9 cellular contexts compared by ENCODE assay signal in the genomic region with DNA sequence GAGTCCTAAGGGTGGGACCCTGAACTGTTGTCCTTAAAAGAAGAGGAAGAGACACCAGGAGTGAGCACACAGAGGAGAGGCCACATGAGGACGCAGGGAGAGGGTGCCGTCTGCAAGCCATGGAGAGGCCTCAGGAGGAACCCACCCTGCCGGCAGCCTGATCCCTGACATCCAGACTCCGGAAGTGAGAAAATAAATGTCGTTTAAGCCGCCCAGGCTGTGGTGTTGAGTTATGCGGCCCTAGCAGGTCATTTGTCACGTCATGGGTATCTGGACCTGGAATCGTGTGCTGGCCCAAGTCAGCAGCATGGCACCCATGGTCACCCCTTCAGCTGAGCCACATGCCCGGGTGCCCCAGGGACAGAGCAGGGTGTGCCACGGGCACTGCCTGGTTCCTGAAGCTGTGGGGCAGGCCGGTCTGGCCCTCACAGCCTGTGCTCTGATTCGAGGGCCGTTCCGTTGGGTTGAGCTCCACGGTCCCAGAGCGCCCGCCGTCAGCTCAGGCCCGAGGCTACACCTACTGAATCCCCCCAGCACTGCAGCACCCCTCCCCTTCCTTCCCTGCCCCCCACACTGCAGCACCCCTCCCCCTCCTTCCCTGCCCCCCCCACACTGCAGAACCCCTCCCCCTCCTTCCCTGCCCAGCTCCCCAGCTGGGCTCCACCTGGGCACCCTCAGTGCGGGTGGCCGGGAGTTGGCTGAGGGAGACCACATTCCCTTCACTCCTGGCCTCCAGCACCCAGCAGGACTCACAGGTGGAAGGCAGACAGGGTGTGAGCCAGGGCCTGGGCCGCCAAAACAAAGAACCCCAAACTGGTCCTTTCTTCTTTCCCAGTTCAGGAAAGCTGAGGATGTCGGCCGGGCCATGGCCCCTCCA. TPM values are rescaled to one million over a fixed set of nuclear protein-coding genes. Genes with fewer than 3 reads are reported as not detected.
DNase-seq lines count a peak whose midpoint lies in the region; ATAC-seq and TF ChIP-seq lines count a peak whose summit lies in the region.
"Had no signal": no experiment of that assay in that cellular context is flagged by ENCODE, and none has a peak within 500 bp of the region (broad histone marks: within the 10 kb centered on the region; RNA-seq: fewer than 3 reads in every experiment).

No MANE protein-coding gene starts in this region.

- H3K27me3 ChIP-seq in BE2C (no peaks in the 10 kb centered on the region), mucosa of rectum (ENCODE audit: control insufficient read depth in 2 of 2, insufficient read depth in 2 of 2, low read length in 2 of 2) (no peaks in the 10 kb centered on the region), psoas muscle (ENCODE audit: insufficient read depth in 3 of 3, low read length in 2 of 3) (no peaks in the 10 kb centered on the region)

- no peak overlapping the region for H3K4me3 Mint-ChIP-seq in activated T-helper 1 cell treated with anti-CD3 and anti-CD28 coated beads, Interleukin-12 subunit alpha, Interleukin-12 subunit beta, Interleukin-2, Interleukin-4 antibody, amounts not matched to agents 30 ng/mL and 10 ng/mL and 1 ng/mL, durations not matched to agents 14 hours and 24 hours and 36 hours

- H3K9me3 ChIP-seq in BE2C: no peaks in the 10 kb centered on the region
- no peaks in the 10 kb centered on the region for H3K9me3 ChIP-seq in mucosa of rectum (ENCODE audit: control insufficient read depth in 2 of 2, low read length in 2 of 2)
- no peaks in the 10 kb centered on the region for H3K9me3 ChIP-seq in psoas muscle

- H3K4me1 ChIP-seq in BE2C (peaks cover 13% of the 10 kb centered on the region), mucosa of rectum (ENCODE audit: control insufficient read depth in 2 of 2, insufficient read depth in 2 of 2, low read length in 2 of 2) (peaks cover 35 to 37% of the 10 kb centered on the region in 2 donors), psoas muscle (peaks cover 21% of the 10 kb centered on the region)

- H3K36me3 ChIP-seq in BE2C (no peaks in the 10 kb centered on the region), mucosa of rectum (ENCODE audit: control insufficient read depth in 2 of 2, insufficient read depth in 2 of 2, low read length in 2 of 2) (no peaks in the 10 kb centered on the region), psoas muscle (ENCODE audit: insufficient read depth in 1 of 2, low read depth in 1 of 2) (no peaks in the 10 kb centered on the region)

- DNase-seq in BE2C: peak; percentile 22
- peak; percentile 11 for DNase-seq in H4 (ENCODE audit: low spot score)
- no peak for DNase-seq in activated T-helper 1 cell treated with anti-CD3 and anti-CD28 coated beads, Interleukin-12 subunit alpha, Interleukin-12 subunit beta, Interleukin-2, Interleukin-4 antibody, amounts not matched to agents 30 ng/mL and 10 ng/mL and 1 ng/mL, durations not matched to agents 14 hours and 24 hours and 36 hours (ENCODE audit: low spot score)
- no peak for DNase-seq in psoas muscle
- no peak for DNase-seq in NCI-H345 (lab: John Stamatoyannopoulos, UW)
- DNase-seq in AML-193 (lab: John Stamatoyannopoulos, UW): no peak
- DNase-seq: activated CD4-positive, CD25-positive, alpha-beta regulatory T cell had no signal

- peaks cover 2% of the 10 kb centered on the region for H3K27me3 Mint-ChIP-seq in activated T-helper 1 cell treated with anti-CD3 and anti-CD28 coated beads, Interleukin-12 subunit alpha, Interleukin-12 subunit beta, Interleukin-2, Interleukin-4 antibody, amounts not matched to agents 30 ng/mL and 10 ng/mL and 1 ng/mL, durations not matched to agents 14 hours and 24 hours and 36 hours (ENCODE audit: insufficient read depth)

- TF ChIP-seq CTCF in BE2C (IDR thresholded peaks at IDR 0.05; ENCODE audit: low read depth, low read length): no peak
- no peak for TF ChIP-seq CTCF in psoas muscle (IDR thresholded peaks at IDR 0.05)

- intact Hi-C loops in activated T-helper 1 cell treated with anti-CD3 and anti-CD28 coated beads, Interleukin-12 subunit alpha, Interleukin-12 subunit beta, Interleukin-2, Interleukin-4 antibody, amounts not matched to agents 30 ng/mL and 10 ng/mL and 1 ng/mL, durations not matched to agents 14 hours and 24 hours and 36 hours (cut with micrococcal nuclease): no loop called here
- intact Hi-C loops in psoas muscle (cut with DNase I): no loop called here

- H3K4me1 Mint-ChIP-seq in activated T-helper 1 cell treated with anti-CD3 and anti-CD28 coated beads, Interleukin-12 subunit alpha, Interleukin-12 subunit beta, Interleukin-2, Interleukin-4 antibody, amounts not matched to agents 30 ng/mL and 10 ng/mL and 1 ng/mL, durations not matched to agents 14 hours and 24 hours and 36 hours (ENCODE audit: low read depth): peaks cover 30% of the 10 kb centered on the region

- peak overlapping the region; percentile 84 for H3K27ac Mint-ChIP-seq in activated T-helper 1 cell treated with anti-CD3 and anti-CD28 coated beads, Interleukin-12 subunit alpha, Interleukin-12 subunit beta, Interleukin-2, Interleukin-4 antibody, amounts not matched to agents 30 ng/mL and 10 ng/mL and 1 ng/mL, durations not matched to agents 14 hours and 24 hours and 36 hours

- H3K4me3 ChIP-seq in BE2C (ENCODE audit: low read depth, low read length) (no peak overlapping the region), mucosa of rectum (ENCODE audit: low read length in 2 of 2) (no peak overlapping the region), psoas muscle (no peak overlapping the region)

- H3K9me3 Mint-ChIP-seq in activated T-helper 1 cell treated with anti-CD3 and anti-CD28 coated beads, Interleukin-12 subunit alpha, Interleukin-12 subunit beta, Interleukin-2, Interleukin-4 antibody, amounts not matched to agents 30 ng/mL and 10 ng/mL and 1 ng/mL, durations not matched to agents 14 hours and 24 hours and 36 hours: no peaks in the 10 kb centered on the region

- H3K27ac ChIP-seq in mucosa of rectum (ENCODE audit: low read depth in 2 of 2, low read length in 2 of 2) (peak overlapping the region; percentile 83 to 91), psoas muscle (no peak overlapping the region)

- H3K9ac ChIP-seq in mucosa of rectum (ENCODE audit: low read depth in 1 of 2, low read length in 2 of 2): no peak overlapping the region

- 63 to 72% (median 67%) methylated on average over 23 to 25 of the region's 25 CpGs for WGBS in psoas muscle, 3 donors

- no peaks in the 10 kb centered on the region for H3K36me3 Mint-ChIP-seq in activated T-helper 1 cell treated with anti-CD3 and anti-CD28 coated beads, Interleukin-12 subunit alpha, Interleukin-12 subunit beta, Interleukin-2, Interleukin-4 antibody, amounts not matched to agents 30 ng/mL and 10 ng/mL and 1 ng/mL, durations not matched to agents 14 hours and 24 hours and 36 hours (ENCODE audit: low read depth)

- no peak for ATAC-seq in psoas muscle
- ATAC-seq in GM18907 (IDR thresholded peaks at IDR 0.05; ENCODE audit: unreplicated experiment): no peak

RNA-seq across cellular contexts. Expression of a gene that starts 2.7 kb away (rescaled TPM):
- polyA plus RNA-seq in BE2C (2012; ENCODE audit: insufficient read depth, insufficient read length, low read depth): 51.0 TPM
- 1.8 and 4.7 TPM in 2 replicates for total RNA-seq in H4 (2014; rRNA removed; shearing (Covaris generic))
- 59.5 and 60.8 TPM in 2 replicates for total RNA-seq in activated T-helper 1 cell treated with anti-CD3 and anti-CD28 coated beads, Interleukin-12 subunit alpha, Interleukin-12 subunit beta, Interleukin-2, Interleukin-4 antibody, amounts not matched to agents 30 ng/mL and 10 ng/mL and 1 ng/mL, durations not matched to agents 14 hours and 24 hours and 36 hours
- 10 to 100 TPM; 10.2 to 15.3 (median 12.4) TPM for total RNA-seq in psoas muscle
- polyA plus RNA-seq in psoas muscle: 10 to 100 TPM in 1 of 3 donors, 1 to 10 TPM in 2; 7.2 to 11.1 (median 8.6) TPM

RNA-seq across cellular contexts. Expression of a gene that starts 13.5 kb away (rescaled TPM):
- 1.7 TPM for polyA plus RNA-seq in BE2C (2012; ENCODE audit: insufficient read depth, insufficient read length, low read depth)
- total RNA-seq in H4 (2014; rRNA removed; shearing (Covaris generic)): 22.2 and 30.0 TPM in 2 replicates
- total RNA-seq in activated T-helper 1 cell treated with anti-CD3 and anti-CD28 coated beads, Interleukin-12 subunit alpha, Interleukin-12 subunit beta, Interleukin-2, Interleukin-4 antibody, amounts not matched to agents 30 ng/mL and 10 ng/mL and 1 ng/mL, durations not matched to agents 14 hours and 24 hours and 36 hours: 111 and 115 TPM in 2 replicates
- total RNA-seq in psoas muscle: 100 to 1,000 TPM in 2 of 4 donors, 10 to 100 TPM in 2; 18.6 to 182 (median 70.1) TPM
- 100 to 1,000 TPM; 102 to 263 (median 128) TPM for polyA plus RNA-seq in psoas muscle

RNA-seq across cellular contexts. Expression of a gene that starts 58.2 kb away (rescaled TPM):
- 264 TPM for polyA plus RNA-seq in BE2C (2012; ENCODE audit: insufficient read depth, insufficient read length, low read depth)
- 30.3 and 33.9 TPM in 2 replicates for total RNA-seq in H4 (2014; rRNA removed; shearing (Covaris generic))
- total RNA-seq in activated T-helper 1 cell treated with anti-CD3 and anti-CD28 coated beads, Interleukin-12 subunit alpha, Interleukin-12 subunit beta, Interleukin-2, Interleukin-4 antibody, amounts not matched to agents 30 ng/mL and 10 ng/mL and 1 ng/mL, durations not matched to agents 14 hours and 24 hours and 36 hours: 154 and 161 TPM in 2 replicates
- total RNA-seq in psoas muscle: 100 to 1,000 TPM in 3 of 4 donors, 10 to 100 TPM in 1; 73.5 to 139 (median 116) TPM
- 100 to 1,000 TPM in 1 of 3 donors, 10 to 100 TPM in 2; 74.3 to 124 (median 92.7) TPM for polyA plus RNA-seq in psoas muscle

Comparison
In these comparisons a context has a peak if more than half of its experiments do, and no peak if none do; other contexts are left out.
1. DNase-seq: peak in BE2C (single experiment) and H4 (single experiment); none in activated T-helper 1 cell treated with anti-CD3 and anti-CD28 coated beads, Interleukin-12 subunit alpha, Interleukin-12 subunit beta, Interleukin-2, Interleukin-4 antibody, amounts not matched to agents 30 ng/mL and 10 ng/mL and 1 ng/mL, durations not matched to agents 14 hours and 24 hours and 36 hours (single experiment), psoas muscle (0 of 2), NCI-H345 (single experiment) and AML-193 (0 of 2).